Comparison of ENCODE assay signal across 26 cellular contexts in genomic region chr1:156191292-156191954, GRCh38. TPM values are rescaled to one million over a fixed set of nuclear protein-coding genes. Genes with fewer than 3 reads are reported as not detected.
A peak's percentile ranks its signal among the peaks of the same experiment; 100 is the strongest.
DNase-seq lines count a peak whose midpoint lies in the region; ATAC-seq, FAIRE-seq and TF ChIP-seq lines count a peak whose summit lies in the region.
"Had no signal": no experiment of that assay in that cellular context is flagged by ENCODE, and none has a peak within 500 bp of the region (broad histone marks: within the 10 kb centered on the region; RNA-seq: fewer than 3 reads in every experiment).

No MANE protein-coding gene starts in this region.

- no peak for TF ChIP-seq RAD21 in GM12878 (IDR thresholded peaks at IDR 0.05; ENCODE audit: insufficient read depth, low read depth, low read length)

- H3K9me3 ChIP-seq in GM12878 (replicated peaks; ENCODE audit: control insufficient read depth, insufficient read depth, low read length) (no peaks in the 10 kb centered on the region; the same call in 2 of the 3 replicates), small intestine (ENCODE audit: control insufficient read depth, low read depth) (no peaks in the 10 kb centered on the region)
- H3K9me3 ChIP-seq: BE2C, HAP-1, tibial artery had no signal

- FAIRE-seq in GM12878 (lab: Jason Lieb, UNC): no peak
- FAIRE-seq in small intestine (lab: Jason Lieb, UNC): no peak

- H3K27me3 ChIP-seq in GM12878 (replicated peaks in 1 of 2; ENCODE audit: control insufficient read depth in 2 of 2, insufficient read depth in 2 of 2, low read length in 1 of 2) (no peaks in the 10 kb centered on the region), small intestine (ENCODE audit: control insufficient read depth in 2 of 2, insufficient read depth in 2 of 2, low read length in 2 of 2) (no peaks in the 10 kb centered on the region)
- H3K27me3 ChIP-seq: BE2C, tibial artery had no signal

- no peaks in the 10 kb centered on the region; the same call in none of the 2 replicates for H3K4me1 ChIP-seq in GM12878 (ENCODE audit: control insufficient read depth, insufficient read depth, low read length)
- H3K4me1 ChIP-seq in small intestine (ENCODE audit: control insufficient read depth in 2 of 2, insufficient read depth in 1 of 2, low read depth in 1 of 2, low read length in 1 of 2): peaks cover 2 to 3% of the 10 kb centered on the region in 2 donors
- H3K4me1 ChIP-seq: BE2C had no signal

- H3K27ac ChIP-seq in GM12878 (ENCODE audit: control insufficient read depth, insufficient read depth) (no peak overlapping the region), small intestine (ENCODE audit: low read depth in 1 of 2, low read length in 1 of 2) (no peak overlapping the region)
- H3K27ac ChIP-seq: tibial artery, VCaP had no signal

- ATAC-seq in GM12878 (no peak), HG02763 (IDR thresholded peaks at IDR 0.05; ENCODE audit: unreplicated experiment) (no peak), HG02571 (IDR thresholded peaks at IDR 0.05; ENCODE audit: unreplicated experiment) (no peak)
- ATAC-seq: activated CD8-positive, alpha-beta memory T cell treated with anti-CD3 and anti-CD28 coated beads, Interleukin-2, amount 10 ng/mL, durations not matched to agents 7 days and 5 days had no signal

- SMC1A ChIA-PET in GM12878 (lab: Charles Lee; ENCODE audit: uncharacterized antibody, unreplicated experiment): interaction anchor here (1.3 to 4.6 kb wide), 3 partner anchors 27 to 42 kb away, joined by 5 to 26 read pairs (median 5); no protein-coding TSS in a partner anchor

- no peak overlapping the region for H3K9ac ChIP-seq in GM12878 (ENCODE audit: control insufficient read depth, insufficient read depth, low read length)

- CTCF ChIA-PET in GM12878 (lab: Yijun Ruan, JAX): no interaction called here

- H3K4me3 ChIP-seq in GM12878 (no peak overlapping the region), small intestine (ENCODE audit: low read depth in 1 of 2, low read length in 2 of 2) (no peak overlapping the region)
- H3K4me3 ChIP-seq: HAP-1, tibial artery had no signal

- no peak overlapping the region for H3K4me2 ChIP-seq in GM12878 (ENCODE audit: control insufficient read depth, insufficient read depth)

- peaks cover 29% of the 10 kb centered on the region for H3K79me2 ChIP-seq in GM12878 (ENCODE audit: control insufficient read depth, insufficient read depth, low read length)

- BruUV-seq in GM12878 (replicated peaks; lab: Mats Ljungman, UMichigan): no TSS peak

- TF ChIP-seq CTCF in GM12878 (IDR thresholded peaks at IDR 0.05 in 2 of 3, conservative IDR thresholded peaks at IDR 0.05 in 1 of 3; ENCODE audit: control insufficient read depth in 2 of 3, extremely low read depth in 1 of 3, insufficient read depth in 1 of 3, low read depth in 3 of 3, low read length in 3 of 3): no peak

- peaks cover 23% of the 10 kb centered on the region for H3K36me3 Mint-ChIP-seq in activated CD4-positive, alpha-beta T cell treated with anti-CD3 and anti-CD28 coated beads, Interleukin-2, amount 10 ng/mL, durations not matched to agents 24 days and 14 days (ENCODE audit: low read depth)

- TF ChIP-seq POLR2A in GM12878 (IDR thresholded peaks at IDR 0.05; ENCODE audit: low read depth, low read length): no peak

- H3K4me1 Mint-ChIP-seq in activated CD4-positive, alpha-beta T cell treated with anti-CD3 and anti-CD28 coated beads, Interleukin-2, amount 10 ng/mL, durations not matched to agents 24 days and 14 days: peaks cover 33% of the 10 kb centered on the region

- no peaks in the 10 kb centered on the region for H3K9me3 Mint-ChIP-seq in activated CD4-positive, alpha-beta T cell treated with anti-CD3 and anti-CD28 coated beads, Interleukin-2, amount 10 ng/mL, durations not matched to agents 24 days and 14 days

- DNase-seq in activated CD4-positive, alpha-beta T cell treated with anti-CD3 and anti-CD28 coated beads, Interleukin-2, amount 10 ng/mL, durations not matched to agents 24 days and 14 days: no peak
- no peak for DNase-seq in activated CD4-positive, alpha-beta T cell treated with anti-CD3 and anti-CD28 coated beads, Interleukin-2, amount 50 U/mL, for 4 hours
- no peak for DNase-seq in GM12878 (ENCODE audit: low read depth, low spot score)
- DNase-seq in small intestine: peak; percentile 90
- DNase-seq: activated CD4-positive, alpha-beta T cell treated with anti-CD3 and anti-CD28 coated beads, Interleukin-2, amount 10 ng/mL, durations not matched to agents 7 days and 5 days; activated CD8-positive, alpha-beta memory T cell treated with anti-CD3 and anti-CD28 coated beads, Interleukin-2, amount 10 ng/mL, durations not matched to agents 7 days and 5 days; activated naive CD4-positive, alpha-beta T cell treated with anti-CD3 and anti-CD28 coated beads, Interleukin-2, amount 50 U/mL, for 16 hours; activated T-cell treated with anti-CD3 and anti-CD28 coated beads, Interleukin-2, amount 50 U/mL, for 48 hours; amniotic stem cell; BE2C; dermis blood vessel endothelial cell; DMS53; endodermal cell; NCI-H2107; NCI-H345; stimulated activated CD4-positive, alpha-beta T cell treated with anti-CD3 and anti-CD28 coated beads, Interleukin-15, amount 100 ng/mL, for 24 hours; stimulated activated CD4-positive, alpha-beta T cell treated with anti-CD3 and anti-CD28 coated beads, Interleukin-4, amount 100 ng/mL, for 4 hours; SW 1271; T1000; tibial artery had no signal

- in situ Hi-C loops in GM12878 (cut with MboI): no loop called here

- no peak for TF ChIP-seq EP300 in GM12878 (IDR thresholded peaks at IDR 0.05; ENCODE audit: borderline replicate concordance in 1 of 2, control insufficient read depth in 1 of 2, low read depth in 2 of 2, low read length in 2 of 2)

- intact Hi-C loops in activated CD4-positive, alpha-beta T cell treated with anti-CD3 and anti-CD28 coated beads, Interleukin-2, amount 10 ng/mL, durations not matched to agents 24 days and 14 days (cut with micrococcal nuclease): loop anchor here (10.0 kb wide), 2 partner anchors 263 to 563 kb away; partner anchors contain the start of gene HDGF
- intact Hi-C loops in GM12878 (cut with micrococcal nuclease; ENCODE audit: unreplicated experiment): no loop called here

- H3K36me3 ChIP-seq in GM12878 (ENCODE audit: control insufficient read depth in 2 of 2, insufficient read depth in 2 of 2, low read length in 1 of 2) (no peaks in the 10 kb centered on the region; a peak in 1 of 4 replicates), small intestine (ENCODE audit: control insufficient read depth in 2 of 2, insufficient read depth in 2 of 2, low read length in 2 of 2) (no peaks in the 10 kb centered on the region)

- no peak overlapping the region for H3K4me3 Mint-ChIP-seq in activated CD4-positive, alpha-beta T cell treated with anti-CD3 and anti-CD28 coated beads, Interleukin-2, amount 10 ng/mL, durations not matched to agents 24 days and 14 days
- H3K4me3 Mint-ChIP-seq: activated CD4-positive, alpha-beta T cell treated with anti-CD3 and anti-CD28 coated beads, Interleukin-2, amount 10 ng/mL, durations not matched to agents 7 days and 5 days; activated CD8-positive, alpha-beta memory T cell treated with anti-CD3 and anti-CD28 coated beads, Interleukin-2, amount 10 ng/mL, durations not matched to agents 7 days and 5 days; endodermal cell; nephron had no signal

- 36% methylated on average over 4 of the region's 4 CpGs for WGBS in GM12878 (ENCODE audit: insufficient coverage, insufficient replicate concordance, low lambda C conversion rate, missing lambda C conversion rate)
- WGBS in small intestine, 3 donors: 74 to 76% (median 75%) methylated on average over 4 of the region's 4 CpGs

- H4K20me1 ChIP-seq in GM12878 (ENCODE audit: control insufficient read depth, insufficient read depth): no peaks in the 10 kb centered on the region

- POLR2A ChIA-PET in GM12878 (lab: Charles Lee): no interaction called here

- RAD21 ChIA-PET in GM12878 (lab: Charles Lee; ENCODE audit: unreplicated experiment): no interaction called here

- no peaks in the 10 kb centered on the region for H3K27me3 Mint-ChIP-seq in activated CD4-positive, alpha-beta T cell treated with anti-CD3 and anti-CD28 coated beads, Interleukin-2, amount 10 ng/mL, durations not matched to agents 24 days and 14 days
- H3K27me3 Mint-ChIP-seq: activated CD4-positive, alpha-beta T cell treated with anti-CD3 and anti-CD28 coated beads, Interleukin-2, amount 10 ng/mL, durations not matched to agents 7 days and 5 days; activated CD8-positive, alpha-beta memory T cell treated with anti-CD3 and anti-CD28 coated beads, Interleukin-2, amount 10 ng/mL, durations not matched to agents 7 days and 5 days had no signal

- no peak overlapping the region for H2AFZ ChIP-seq in GM12878 (ENCODE audit: control insufficient read depth, low read depth, low read length)

- H3K27ac Mint-ChIP-seq in activated CD4-positive, alpha-beta T cell treated with anti-CD3 and anti-CD28 coated beads, Interleukin-2, amount 10 ng/mL, durations not matched to agents 24 days and 14 days: peak overlapping the region; percentile 10
- H3K27ac Mint-ChIP-seq: activated CD4-positive, alpha-beta T cell treated with anti-CD3 and anti-CD28 coated beads, Interleukin-2, amount 10 ng/mL, durations not matched to agents 7 days and 5 days; activated CD8-positive, alpha-beta memory T cell treated with anti-CD3 and anti-CD28 coated beads, Interleukin-2, amount 10 ng/mL, durations not matched to agents 7 days and 5 days; endodermal cell had no signal

RNA-seq across cellular contexts. Expression of gene SLC25A44, which starts 2.5 kb away (rescaled TPM):
- total RNA-seq in activated CD4-positive, alpha-beta T cell treated with anti-CD3 and anti-CD28 coated beads, Interleukin-2, amount 10 ng/mL, durations not matched to agents 24 days and 14 days: 61.0 and 67.9 TPM in 2 replicates
- total RNA-seq in GM12878 (2013; cell fraction: nucleolus; rRNA removed): 29.0 and 32.4 TPM in 2 replicates
- total RNA-seq in GM12878 (2014; rRNA removed) (22.4 and 25.6 TPM in 2 replicates), GM12878 (2014; rRNA removed; fragmentation: Illumina TruSeq; extraction: Trizol) (21.1 TPM in 2 replicates), GM12878 (2021) (28.7 and 37.7 TPM in 2 replicates)
- 12.3 TPM for polyA plus RNA-seq in GM12878 (2011; ENCODE audit: low read depth)
- polyA plus RNA-seq in GM12878 (2011; rRNA removed) (22.2 and 36.3 TPM in 2 replicates), GM12878 (2014; fragmentation: Illumina TruSeq; extraction: Trizol) (36.5 and 43.3 TPM in 2 replicates), GM12878 (2014; fragmentation: Nextera tagmentation; extraction: Ambion mirVana) (1 to 10 TPM; 7.1 to 9.2 TPM), GM12878 (2014; rRNA removed) (28.3 and 29.9 TPM in 2 replicates), GM12878 (2016; fragmentation: Nextera tagmentation; extraction: Ambion mirVana) (10 to 100 TPM; 32.5 to 35.8 TPM), small intestine (10 to 100 TPM; 13.4 to 18.6 (median 15.9) TPM)
- polyA plus RNA-seq in GM12878 (2011; cell fraction: cytosol; rRNA removed): 37.9 and 40.4 TPM in 2 replicates
- 21.2 and 21.6 TPM in 2 replicates for polyA plus RNA-seq in GM12878 (2011; cell fraction: nucleus; rRNA removed)
- 12.9 and 17.2 TPM in 2 replicates for polyA plus RNA-seq in GM12878 (2012)
- polyA minus RNA-seq in GM12878 (2011; rRNA and poly(A)+ RNA removed): 39.0 and 49.8 TPM in 2 replicates
- polyA minus RNA-seq in GM12878 (2011; cell fraction: cytosol; rRNA and poly(A)+ RNA removed): 10.4 and 12.9 TPM in 2 replicates
- polyA minus RNA-seq in GM12878 (2011; cell fraction: nucleus; rRNA and poly(A)+ RNA removed): 7.4 and 13.0 TPM in 2 replicates

RNA-seq across cellular contexts. Expression of gene PMF1, which starts 21.4 kb away (rescaled TPM):
- 107 and 113 TPM in 2 replicates for total RNA-seq in activated CD4-positive, alpha-beta T cell treated with anti-CD3 and anti-CD28 coated beads, Interleukin-2, amount 10 ng/mL, durations not matched to agents 24 days and 14 days
- total RNA-seq in GM12878 (2013; cell fraction: nucleolus; rRNA removed): 23.6 and 24.0 TPM in 2 replicates
- 70.8 and 72.4 TPM in 2 replicates for total RNA-seq in GM12878 (2014; rRNA removed)
- total RNA-seq in GM12878 (2014; rRNA removed; fragmentation: Illumina TruSeq; extraction: Trizol): 52.8 and 60.1 TPM in 2 replicates
- total RNA-seq in GM12878 (2021): 63.7 and 68.4 TPM in 2 replicates
- 34.3 TPM for polyA plus RNA-seq in GM12878 (2011; ENCODE audit: low read depth)
- polyA plus RNA-seq in GM12878 (2011; rRNA removed): 39.9 and 52.8 TPM in 2 replicates
- 98.3 and 110 TPM in 2 replicates for polyA plus RNA-seq in GM12878 (2011; cell fraction: cytosol; rRNA removed)
- 47.2 and 59.4 TPM in 2 replicates for polyA plus RNA-seq in GM12878 (2011; cell fraction: nucleus; rRNA removed)
- polyA plus RNA-seq in GM12878 (2012): 42.0 and 52.6 TPM in 2 replicates
- 62.4 and 72.7 TPM in 2 replicates for polyA plus RNA-seq in GM12878 (2014; fragmentation: Illumina TruSeq; extraction: Trizol)
- polyA plus RNA-seq in GM12878 (2014; fragmentation: Nextera tagmentation; extraction: Ambion mirVana): 10 to 100 TPM in 1 of 2 experiments, 1 to 10 TPM in 1; 6.7 to 17.6 TPM
- 81.0 and 81.7 TPM in 2 replicates for polyA plus RNA-seq in GM12878 (2014; rRNA removed)
- polyA plus RNA-seq in GM12878 (2016; fragmentation: Nextera tagmentation; extraction: Ambion mirVana): 100 to 1,000 TPM in 1 of 2 experiments, 10 to 100 TPM in 1; 97.8 to 105 TPM
- polyA minus RNA-seq in GM12878 (2011; rRNA and poly(A)+ RNA removed): 20.9 and 31.2 TPM in 2 replicates
- 10.0 and 11.7 TPM in 2 replicates for polyA minus RNA-seq in GM12878 (2011; cell fraction: cytosol; rRNA and poly(A)+ RNA removed)
- 4.7 and 10.7 TPM in 2 replicates for polyA minus RNA-seq in GM12878 (2011; cell fraction: nucleus; rRNA and poly(A)+ RNA removed)
- polyA plus RNA-seq in small intestine: 10 to 100 TPM; 53.5 to 65.9 (median 60.0) TPM

RNA-seq across cellular contexts. Expression of gene SEMA4A, which starts 38.0 kb away (rescaled TPM):
- total RNA-seq in activated CD4-positive, alpha-beta T cell treated with anti-CD3 and anti-CD28 coated beads, Interleukin-2, amount 10 ng/mL, durations not matched to agents 24 days and 14 days: 12.1 and 12.7 TPM in 2 replicates
- total RNA-seq in GM12878 (2013; cell fraction: nucleolus; rRNA removed): 64.1 and 65.1 TPM in 2 replicates
- total RNA-seq in GM12878 (2014; rRNA removed) (24.4 and 36.5 TPM in 2 replicates), GM12878 (2014; rRNA removed; fragmentation: Illumina TruSeq; extraction: Trizol) (16.5 and 17.2 TPM in 2 replicates), GM12878 (2021) (46.3 and 52.1 TPM in 2 replicates)
- 18.2 TPM for polyA plus RNA-seq in GM12878 (2011; ENCODE audit: low read depth)
- polyA plus RNA-seq in GM12878 (2011; rRNA removed) (10.5 and 20.9 TPM in 2 replicates), GM12878 (2014; fragmentation: Illumina TruSeq; extraction: Trizol) (25.7 and 31.2 TPM in 2 replicates), GM12878 (2014; fragmentation: Nextera tagmentation; extraction: Ambion mirVana) (1 to 10 TPM; 2.6 to 3.4 TPM), GM12878 (2014; rRNA removed) (34.4 and 38.4 TPM in 2 replicates), GM12878 (2016; fragmentation: Nextera tagmentation; extraction: Ambion mirVana) (10 to 100 TPM; 60.3 to 64.2 TPM), small intestine (1 to 10 TPM in 2 of 3 donors, under 1 TPM in 1; 0.89 to 1.9 (median 1.7) TPM)
- polyA plus RNA-seq in GM12878 (2011; cell fraction: cytosol; rRNA removed): 24.1 and 29.5 TPM in 2 replicates
- polyA plus RNA-seq in GM12878 (2011; cell fraction: nucleus; rRNA removed): 35.2 and 36.4 TPM in 2 replicates
- polyA plus RNA-seq in GM12878 (2012): 25.7 and 38.9 TPM in 2 replicates
- polyA minus RNA-seq in GM12878 (2011; rRNA and poly(A)+ RNA removed): 35.6 and 48.7 TPM in 2 replicates
- polyA minus RNA-seq in GM12878 (2011; cell fraction: cytosol; rRNA and poly(A)+ RNA removed): 21.6 and 23.9 TPM in 2 replicates
- 25.8 and 43.8 TPM in 2 replicates for polyA minus RNA-seq in GM12878 (2011; cell fraction: nucleus; rRNA and poly(A)+ RNA removed)

RNA-seq across cellular contexts. Expression of gene BGLAP, which starts 50.6 kb away (rescaled TPM):
- total RNA-seq in activated CD4-positive, alpha-beta T cell treated with anti-CD3 and anti-CD28 coated beads, Interleukin-2, amount 10 ng/mL, durations not matched to agents 24 days and 14 days: 1.9 and 2.3 TPM in 2 replicates
- 2.5 and 2.7 TPM in 2 replicates for total RNA-seq in GM12878 (2013; cell fraction: nucleolus; rRNA removed)
- 0.54 and 1.8 TPM in 2 replicates for total RNA-seq in GM12878 (2014; rRNA removed)
- 0.40 TPM in 1 of 2 replicates, not detected in the other for total RNA-seq in GM12878 (2014; rRNA removed; fragmentation: Illumina TruSeq; extraction: Trizol)
- 0.40 and 0.74 TPM in 2 replicates for total RNA-seq in GM12878 (2021)
- polyA plus RNA-seq in GM12878 (2011; ENCODE audit: low read depth): 0.45 TPM
- 0.23 TPM in 1 of 2 replicates, not detected in the other for polyA plus RNA-seq in GM12878 (2011; rRNA removed)
- polyA plus RNA-seq in GM12878 (2011; cell fraction: cytosol; rRNA removed): 0.21 and 0.67 TPM in 2 replicates
- polyA plus RNA-seq in GM12878 (2011; cell fraction: nucleus; rRNA removed): 1.9 and 2.8 TPM in 2 replicates
- polyA plus RNA-seq in GM12878 (2012): 0.45 and 0.77 TPM in 2 replicates
- polyA plus RNA-seq in GM12878 (2014; fragmentation: Illumina TruSeq; extraction: Trizol): not detected in 2 replicates
- polyA plus RNA-seq in GM12878 (2014; fragmentation: Nextera tagmentation; extraction: Ambion mirVana): not detected
- polyA plus RNA-seq in GM12878 (2014; rRNA removed): 0.69 and 1.3 TPM in 2 replicates
- under 1 TPM; 0.20 to 0.40 TPM for polyA plus RNA-seq in GM12878 (2016; fragmentation: Nextera tagmentation; extraction: Ambion mirVana)
- not detected in 2 replicates for polyA minus RNA-seq in GM12878 (2011; rRNA and poly(A)+ RNA removed)
- not detected in 2 replicates for polyA minus RNA-seq in GM12878 (2011; cell fraction: cytosol; rRNA and poly(A)+ RNA removed)
- polyA minus RNA-seq in GM12878 (2011; cell fraction: nucleus; rRNA and poly(A)+ RNA removed): 1.3 and 2.6 TPM in 2 replicates
- polyA plus RNA-seq in small intestine: under 1 TPM in 1 of 3 donors, not detected in 2; 0.48 TPM
- total RNA-seq: dermis blood vessel endothelial cell, G401 had no signal

RNA-seq across cellular contexts. Expression of gene PAQR6, which starts 56.4 kb away (rescaled TPM):
- total RNA-seq in activated CD4-positive, alpha-beta T cell treated with anti-CD3 and anti-CD28 coated beads, Interleukin-2, amount 10 ng/mL, durations not matched to agents 24 days and 14 days: 4.2 and 4.6 TPM in 2 replicates
- total RNA-seq in GM12878 (2013; cell fraction: nucleolus; rRNA removed): 7.9 and 12.4 TPM in 2 replicates
- 2.3 and 2.9 TPM in 2 replicates for total RNA-seq in GM12878 (2014; rRNA removed)
- total RNA-seq in GM12878 (2014; rRNA removed; fragmentation: Illumina TruSeq; extraction: Trizol): 0.98 and 1.1 TPM in 2 replicates
- total RNA-seq in GM12878 (2021): 2.6 and 3.5 TPM in 2 replicates
- polyA plus RNA-seq in GM12878 (2011; ENCODE audit: low read depth): 2.2 TPM
- polyA plus RNA-seq in GM12878 (2011; rRNA removed): 1.8 and 2.4 TPM in 2 replicates
- polyA plus RNA-seq in GM12878 (2011; cell fraction: cytosol; rRNA removed): 2.2 and 3.4 TPM in 2 replicates
- 31.9 and 41.6 TPM in 2 replicates for polyA plus RNA-seq in GM12878 (2011; cell fraction: nucleus; rRNA removed)
- 4.3 and 5.0 TPM in 2 replicates for polyA plus RNA-seq in GM12878 (2012)
- 1.0 and 1.3 TPM in 2 replicates for polyA plus RNA-seq in GM12878 (2014; fragmentation: Illumina TruSeq; extraction: Trizol)
- under 1 TPM; 0.42 to 0.73 TPM for polyA plus RNA-seq in GM12878 (2014; fragmentation: Nextera tagmentation; extraction: Ambion mirVana)
- polyA plus RNA-seq in GM12878 (2014; rRNA removed): 4.5 and 5.1 TPM in 2 replicates
- 1 to 10 TPM in 1 of 2 experiments, under 1 TPM in 1; 0.77 to 1.3 TPM for polyA plus RNA-seq in GM12878 (2016; fragmentation: Nextera tagmentation; extraction: Ambion mirVana)
- polyA minus RNA-seq in GM12878 (2011; rRNA and poly(A)+ RNA removed): 0.29 and 0.46 TPM in 2 replicates
- polyA minus RNA-seq in GM12878 (2011; cell fraction: cytosol; rRNA and poly(A)+ RNA removed): not detected in 2 replicates
- 1.5 and 3.1 TPM in 2 replicates for polyA minus RNA-seq in GM12878 (2011; cell fraction: nucleus; rRNA and poly(A)+ RNA removed)
- 1 to 10 TPM; 3.0 to 8.7 (median 4.6) TPM for polyA plus RNA-seq in small intestine
